8 cellular contexts compared by ENCODE assay signal in genomic region chr3:159852821-159853505, GRCh38. TPM values are rescaled to one million over a fixed set of nuclear protein-coding genes. Genes with fewer than 3 reads are reported as not detected.
DNase-seq lines count a peak whose midpoint lies in the region; ATAC-seq and TF ChIP-seq lines count a peak whose summit lies in the region.

No MANE protein-coding gene starts in this region.

- H3K27ac ChIP-seq in cardiac muscle cell (peak overlapping the region; percentile 98), rectal smooth muscle tissue (ENCODE audit: low read depth, low read length) (peak overlapping the region; percentile 88)

- DNase-seq in SW480 (ENCODE audit: low spot score) (peak; percentile 50), cardiac muscle cell (ENCODE audit: low read depth in 1 of 2, low spot score in 1 of 2) (peak; percentile 57 to 89), NCI-H1694 (lab: John Stamatoyannopoulos, UW) (no peak), GM19240 (ENCODE audit: insufficient read length, low spot score) (no peak), foreskin melanocyte (no peak)

- peak; percentile 49 for ATAC-seq in GM21576 (IDR thresholded peaks at IDR 0.05; ENCODE audit: unreplicated experiment)
- ATAC-seq in HG03342 (IDR thresholded peaks at IDR 0.05; ENCODE audit: unreplicated experiment) = no peak

- H3K27me3 ChIP-seq in cardiac muscle cell (no peaks in the 10 kb centered on the region), rectal smooth muscle tissue (ENCODE audit: control insufficient read depth, insufficient read depth, low read length) (no peaks in the 10 kb centered on the region)

- H3K36me3 ChIP-seq in cardiac muscle cell (peaks cover 5% of the 10 kb centered on the region), rectal smooth muscle tissue (ENCODE audit: control insufficient read depth, insufficient read depth, low read length) (no peaks in the 10 kb centered on the region)

- H3K4me3 ChIP-seq in cardiac muscle cell (peak overlapping the region; percentile 26), rectal smooth muscle tissue (ENCODE audit: low read length) (peak overlapping the region; percentile 52)

- no peak for TF ChIP-seq CTCF in cardiac muscle cell (IDR thresholded peaks at IDR 0.05; ENCODE audit: low read depth, low read length)

- H3K4me1 ChIP-seq in cardiac muscle cell (ENCODE audit: low read depth) (peaks cover 57% of the 10 kb centered on the region), rectal smooth muscle tissue (ENCODE audit: control insufficient read depth, insufficient read depth, low read length) (peaks cover 51% of the 10 kb centered on the region)

- H3K9ac ChIP-seq in rectal smooth muscle tissue (ENCODE audit: low read length) = no peak overlapping the region

- H3K9me3 ChIP-seq in cardiac muscle cell (ENCODE audit: low read depth) = no peaks in the 10 kb centered on the region

RNA-seq across cellular contexts. Expression of gene SCHIP1, which starts 13.3 kb away (rescaled TPM):
- total RNA-seq in cardiac muscle cell = 50.5 and 67.8 TPM in 2 replicates
- 52.5 and 58.0 TPM in 2 replicates for polyA plus RNA-seq in cardiac muscle cell

Comparison
In these comparisons a context has a peak if more than half of its experiments do, and no peak if none do; other contexts are left out.
1. DNase-seq: peak in SW480 (single experiment) and cardiac muscle cell (2 of 2); none in NCI-H1694 (single experiment), GM19240 (single experiment) and foreskin melanocyte (single experiment).